17 cellular contexts compared by ENCODE assay signal in genomic region chr11:57979532-57980079, GRCh38. TPM values are rescaled to one million over a fixed set of nuclear protein-coding genes. Genes with fewer than 3 reads are reported as not detected.
A peak's percentile ranks its signal among the peaks of the same experiment; 100 is the strongest.
DNase-seq lines count a peak whose midpoint lies in the region; ATAC-seq, FAIRE-seq and TF ChIP-seq lines count a peak whose summit lies in the region.
"Had no signal": no experiment of that assay in that cellular context is flagged by ENCODE, and none has a peak within 500 bp of the region (broad histone marks: within the 10 kb centered on the region; RNA-seq: fewer than 3 reads in every experiment).

No MANE protein-coding gene starts in this region.

- H3K4me1 ChIP-seq in HepG2 (ENCODE audit: insufficient read depth, low read length) = peaks cover 63% of the 10 kb centered on the region
- H3K4me1 ChIP-seq in right lobe of liver = no peaks in the 10 kb centered on the region

- WGBS in HepG2 (ENCODE audit: low lambda C conversion rate) = 30% methylated on average over 1 of the region's 1 CpG
- WGBS in right lobe of liver (ENCODE audit: insufficient coverage, low coverage, low lambda C conversion rate, missing lambda C conversion rate) = 40% methylated on average over 1 of the region's 1 CpG

- intact Hi-C loops in HepG2 (cut with micrococcal nuclease; ENCODE audit: unreplicated experiment) (loop anchor here (10.0 kb wide), 1 partner anchor 175 kb away; no protein-coding TSS in a partner anchor), right lobe of liver (cut with DNase I) (no loop called here)

- CTCF ChIA-PET in HepG2 (lab: Yijun Ruan, JAX; ENCODE audit: low intra/inter-chr PET ratio, low total read pairs) (no interaction called here), WTC11 (lab: Charles Lee) (interaction anchor here (1.1 kb wide), 1 partner anchor 82 kb away, joined by 3 read pairs; no protein-coding TSS in a partner anchor)

- H3K4me3 Mint-ChIP-seq in WTC11 = no peak overlapping the region
- H3K4me3 Mint-ChIP-seq: CD4-positive, CD25-positive, alpha-beta regulatory T cell had no signal

- peak overlapping the region; percentile 42 for H3K9ac ChIP-seq in HepG2 (ENCODE audit: insufficient read depth, low read depth, low read length)
- H3K9ac ChIP-seq: BLaER1 treated with 17β-estradiol and CSF1 and Interleukin-3, amounts not matched to agents 10 nM and 100 nM had no signal

- no peaks in the 10 kb centered on the region; the same call in 1 of the 2 replicates for H3K27me3 Mint-ChIP-seq in WTC11 (ENCODE audit: low read depth)

- H3K27me3 ChIP-seq in HepG2 (ENCODE audit: control insufficient read depth in 1 of 2, insufficient read depth in 2 of 2, low read length in 2 of 2) (no peaks in the 10 kb centered on the region), right lobe of liver (no peaks in the 10 kb centered on the region)
- H3K27me3 ChIP-seq: BLaER1 treated with 17β-estradiol and CSF1 and Interleukin-3, amounts not matched to agents 10 nM and 100 nM had no signal

- in situ Hi-C loops in HepG2 (cut with HindIII; ENCODE audit: extremely low pct_ligation_motif_present, low pct_unique_long_range_greater_than_20kb) = no loop called here

- BruUV-seq in HepG2 (replicated peaks; lab: Mats Ljungman, UMichigan) = no TSS peak

- H3K4me3 ChIP-seq in HepG2 (replicated peaks in 1 of 3; ENCODE audit: insufficient read depth in 1 of 3, low read depth in 2 of 3, low read length in 3 of 3) (peak overlapping the region in 1 of 3 experiments; percentile 43; a peak in 1 of 6 replicates), right lobe of liver (no peak overlapping the region)
- H3K4me3 ChIP-seq: BLaER1 treated with 17β-estradiol and CSF1 and Interleukin-3, amounts not matched to agents 10 nM and 100 nM had no signal

- no peak for DNase-seq in HepG2 (ENCODE audit: low spot score)
- DNase-seq in right lobe of liver = no peak
- no peak for DNase-seq in WTC11 (ENCODE audit: low spot score)
- peak; percentile 51 for DNase-seq in myocyte (ENCODE audit: low read depth)
- DNase-seq in stromal cell of bone marrow (ENCODE audit: low read depth) = peak; percentile 28
- no peak for DNase-seq in NCI-H187 treated with DMSO at 0.1 percent for 48 hours (lab: John Stamatoyannopoulos, UW)
- DNase-seq in AG20443 (ENCODE audit: low spot score) = no peak
- DNase-seq: 8988T; CD4-positive, CD25-positive, alpha-beta regulatory T cell; DMS53; GF-D8 had no signal

- H3K4me2 ChIP-seq in HepG2 (ENCODE audit: low read depth, low read length) = peak overlapping the region; percentile 75
- H3K4me2 ChIP-seq: BLaER1 treated with 17β-estradiol and CSF1 and Interleukin-3, amounts not matched to agents 10 nM and 100 nM had no signal

- H3K79me2 ChIP-seq in HepG2 (ENCODE audit: insufficient read depth, low read length) = no peaks in the 10 kb centered on the region

- TF ChIP-seq EP300 in HepG2 (IDR thresholded peaks at IDR 0.05; ENCODE audit: low read depth in 2 of 2, low read length in 2 of 2) (no peak), HepG2 (CRISPR knock-in tag; IDR thresholded peaks at IDR 0.05; ENCODE audit: borderline replicate concordance) (no peak)

- H2AFZ ChIP-seq in HepG2 (ENCODE audit: low read length) = no peak overlapping the region

- H3K36me3 ChIP-seq in HepG2 (replicated peaks in 1 of 2; ENCODE audit: control insufficient read depth in 1 of 2, insufficient read depth in 2 of 2, low read length in 2 of 2) = no peaks in the 10 kb centered on the region
- H3K36me3 ChIP-seq in right lobe of liver = no peaks in the 10 kb centered on the region
- H3K36me3 ChIP-seq: BLaER1 treated with 17β-estradiol and CSF1 and Interleukin-3, amounts not matched to agents 10 nM and 100 nM had no signal

- H3K9me3 Mint-ChIP-seq in WTC11 = peaks cover 5% of the 10 kb centered on the region

- TF ChIP-seq RAD21 in HepG2 (CRISPR knock-in tag; IDR thresholded peaks at IDR 0.05) = no peak

- no peaks in the 10 kb centered on the region; the same call in 1 of the 2 replicates for H3K36me3 Mint-ChIP-seq in WTC11
- H3K36me3 Mint-ChIP-seq: CD4-positive, CD25-positive, alpha-beta regulatory T cell had no signal

- peak overlapping the region; percentile 61 for H3K27ac ChIP-seq in HepG2 (ENCODE audit: extremely low read length, insufficient read depth, low read length)
- no peak overlapping the region for H3K27ac ChIP-seq in right lobe of liver
- H3K27ac ChIP-seq: BLaER1 treated with 17β-estradiol and CSF1 and Interleukin-3, amounts not matched to agents 10 nM and 100 nM had no signal

- peaks cover 14% of the 10 kb centered on the region for H3K4me1 Mint-ChIP-seq in WTC11
- H3K4me1 Mint-ChIP-seq: CD4-positive, CD25-positive, alpha-beta regulatory T cell had no signal

- peak; percentile 4 for FAIRE-seq in HepG2 (lab: Jason Lieb, UNC)
- FAIRE-seq: GM19239 had no signal

- POLR2A ChIA-PET in HepG2 (lab: Yijun Ruan, JAX) (no interaction called here), WTC11 (lab: Charles Lee) (no interaction called here)

- peak; percentile 46 for ATAC-seq in HepG2
- ATAC-seq in right lobe of liver = no peak
- no peak for ATAC-seq in WTC11
- ATAC-seq in GM21515 (IDR thresholded peaks at IDR 0.05; ENCODE audit: unreplicated experiment) = no peak
- ATAC-seq: HCT116 had no signal

- TF ChIP-seq POLR2A in HepG2 (IDR thresholded peaks at IDR 0.05; ENCODE audit: insufficient read depth in 1 of 2, low read depth in 2 of 2, low read length in 2 of 2) = no peak
- no peak for TF ChIP-seq POLR2A in right lobe of liver (IDR thresholded peaks at IDR 0.05)

- no peaks in the 10 kb centered on the region for H4K20me1 ChIP-seq in HepG2 (ENCODE audit: insufficient read depth, low read length)
- H4K20me1 ChIP-seq: BLaER1 treated with 17β-estradiol and CSF1 and Interleukin-3, amounts not matched to agents 10 nM and 100 nM had no signal

- H3K9me3 ChIP-seq in HepG2 (ENCODE audit: low read length) (no peaks in the 10 kb centered on the region), right lobe of liver (no peaks in the 10 kb centered on the region)
- H3K9me3 ChIP-seq: BLaER1 treated with 17β-estradiol and CSF1 and Interleukin-3, amounts not matched to agents 10 nM and 100 nM had no signal

- no peak overlapping the region for H3K27ac Mint-ChIP-seq in WTC11
- H3K27ac Mint-ChIP-seq: CD4-positive, CD25-positive, alpha-beta regulatory T cell had no signal

- TF ChIP-seq CTCF in HepG2 (CRISPR knock-in tag; IDR thresholded peaks at IDR 0.05) (no peak), right lobe of liver (IDR thresholded peaks at IDR 0.05) (no peak), WTC11 (IDR thresholded peaks at IDR 0.05) (no peak)

RNA-seq across cellular contexts. Expression of gene OR9Q1, which starts 44.1 kb away (rescaled TPM):
- total RNA-seq in HepG2 (2016; rRNA removed; fragmentation: Illumina TruSeq; extraction: Trizol) (not detected in 2 replicates), right lobe of liver (not detected), WTC11 (2021) (not detected in 3 replicates), myocyte (not detected in 2 replicates)
- not detected in 2 replicates for total RNA-seq in HepG2 (2016; cell fraction: cytosol; rRNA removed; fragmentation: Illumina TruSeq; extraction: Trizol; ENCODE audit: low read depth)
- total RNA-seq in HepG2 (2016; cell fraction: insoluble cytoplasmic fraction; rRNA removed; fragmentation: Illumina TruSeq; extraction: Trizol) = not detected in 2 replicates
- total RNA-seq in HepG2 (2016; cell fraction: membrane; rRNA removed; fragmentation: Illumina TruSeq; extraction: Trizol) = not detected in 2 replicates
- total RNA-seq in HepG2 (2016; cell fraction: nucleus; rRNA removed; fragmentation: Illumina TruSeq; extraction: Trizol) = 0.28 TPM in 1 of 2 replicates, not detected in the other
- not detected in 2 replicates for polyA plus RNA-seq in HepG2 (2011; rRNA removed)
- not detected in 2 replicates for polyA plus RNA-seq in HepG2 (2011; cell fraction: cytosol; rRNA removed)
- not detected in 2 replicates for polyA plus RNA-seq in HepG2 (2011; cell fraction: nucleus; rRNA removed)
- polyA plus RNA-seq in HepG2 (2012) = not detected in 2 replicates
- polyA plus RNA-seq in HepG2 (2016; cell fraction: cytosol; fragmentation: Illumina TruSeq; extraction: Trizol; ENCODE audit: low read depth) = not detected in 2 replicates
- not detected in 2 replicates for polyA plus RNA-seq in HepG2 (2016; cell fraction: insoluble cytoplasmic fraction; fragmentation: Illumina TruSeq; extraction: Trizol; ENCODE audit: low read depth)
- not detected in 2 replicates for polyA plus RNA-seq in HepG2 (2016; cell fraction: membrane; fragmentation: Illumina TruSeq; extraction: Trizol; ENCODE audit: low read depth)
- polyA plus RNA-seq in HepG2 (2016; cell fraction: nucleus; fragmentation: Illumina TruSeq; extraction: Trizol; ENCODE audit: insufficient read depth, low read depth) = not detected in 2 replicates
- 0.32 TPM in 1 of 2 replicates, not detected in the other for polyA minus RNA-seq in HepG2 (2011; rRNA and poly(A)+ RNA removed; ENCODE audit: low replicate concordance)
- polyA minus RNA-seq in HepG2 (2011; cell fraction: cytosol; rRNA and poly(A)+ RNA removed) = not detected in 2 replicates
- 0.52 TPM in 1 of 2 replicates, not detected in the other for polyA minus RNA-seq in HepG2 (2011; cell fraction: nucleus; rRNA and poly(A)+ RNA removed)
- not detected for polyA plus RNA-seq in myocyte (2012)
- total RNA-seq: CD4-positive, CD25-positive, alpha-beta regulatory T cell; H4; HT-29 had no signal
- polyA plus RNA-seq: CD4-positive, CD25-positive, alpha-beta regulatory T cell had no signal

RNA-seq across cellular contexts. Expression of gene OR6Q1, which starts 51.1 kb away (rescaled TPM):
- total RNA-seq in HepG2 (2016; rRNA removed; fragmentation: Illumina TruSeq; extraction: Trizol) = not detected in 2 replicates
- not detected in 2 replicates for total RNA-seq in HepG2 (2016; cell fraction: cytosol; rRNA removed; fragmentation: Illumina TruSeq; extraction: Trizol; ENCODE audit: low read depth)
- total RNA-seq in HepG2 (2016; cell fraction: insoluble cytoplasmic fraction; rRNA removed; fragmentation: Illumina TruSeq; extraction: Trizol) = not detected in 2 replicates
- not detected in 2 replicates for total RNA-seq in HepG2 (2016; cell fraction: membrane; rRNA removed; fragmentation: Illumina TruSeq; extraction: Trizol)
- not detected in 2 replicates for total RNA-seq in HepG2 (2016; cell fraction: nucleus; rRNA removed; fragmentation: Illumina TruSeq; extraction: Trizol)
- polyA plus RNA-seq in HepG2 (2011; rRNA removed) = not detected in 2 replicates
- polyA plus RNA-seq in HepG2 (2011; cell fraction: cytosol; rRNA removed) = not detected in 2 replicates
- polyA plus RNA-seq in HepG2 (2011; cell fraction: nucleus; rRNA removed) = not detected in 2 replicates
- polyA plus RNA-seq in HepG2 (2012) = not detected in 2 replicates
- polyA plus RNA-seq in HepG2 (2016; cell fraction: cytosol; fragmentation: Illumina TruSeq; extraction: Trizol; ENCODE audit: low read depth) = not detected in 2 replicates
- polyA plus RNA-seq in HepG2 (2016; cell fraction: insoluble cytoplasmic fraction; fragmentation: Illumina TruSeq; extraction: Trizol; ENCODE audit: low read depth) = not detected in 2 replicates
- not detected in 2 replicates for polyA plus RNA-seq in HepG2 (2016; cell fraction: membrane; fragmentation: Illumina TruSeq; extraction: Trizol; ENCODE audit: low read depth)
- polyA plus RNA-seq in HepG2 (2016; cell fraction: nucleus; fragmentation: Illumina TruSeq; extraction: Trizol; ENCODE audit: insufficient read depth, low read depth) = not detected in 2 replicates
- polyA minus RNA-seq in HepG2 (2011; rRNA and poly(A)+ RNA removed; ENCODE audit: low replicate concordance) = 0.50 TPM in 1 of 2 replicates, not detected in the other
- polyA minus RNA-seq in HepG2 (2011; cell fraction: cytosol; rRNA and poly(A)+ RNA removed) = not detected in 2 replicates
- 0.39 TPM in 1 of 2 replicates, not detected in the other for polyA minus RNA-seq in HepG2 (2011; cell fraction: nucleus; rRNA and poly(A)+ RNA removed)
- not detected for total RNA-seq in right lobe of liver
- total RNA-seq in WTC11 (2021) = not detected in 3 replicates
- total RNA-seq in myocyte = not detected in 2 replicates
- not detected for polyA plus RNA-seq in myocyte (2012)
- total RNA-seq: CD4-positive, CD25-positive, alpha-beta regulatory T cell; H4; HT-29 had no signal
- polyA plus RNA-seq: CD4-positive, CD25-positive, alpha-beta regulatory T cell had no signal

Comparison
In these comparisons a context has a peak if more than half of its experiments do, and no peak if none do; other contexts are left out.
1. DNase-seq: peak in myocyte (single experiment) and stromal cell of bone marrow (single experiment); none in HepG2 (single experiment), right lobe of liver (0 of 3), WTC11 (single experiment), NCI-H187 treated with DMSO at 0.1 percent for 48 hours (single experiment) and AG20443 (single experiment).
2. Of the 50 proteins assayed by ChIP-seq in both HepG2 and WTC11: peak only in HepG2: none; only in WTC11: GABPB1; in both: none; in neither: 49.